Comparison of ENCODE assay signal across 7 cellular contexts in the genomic region with DNA sequence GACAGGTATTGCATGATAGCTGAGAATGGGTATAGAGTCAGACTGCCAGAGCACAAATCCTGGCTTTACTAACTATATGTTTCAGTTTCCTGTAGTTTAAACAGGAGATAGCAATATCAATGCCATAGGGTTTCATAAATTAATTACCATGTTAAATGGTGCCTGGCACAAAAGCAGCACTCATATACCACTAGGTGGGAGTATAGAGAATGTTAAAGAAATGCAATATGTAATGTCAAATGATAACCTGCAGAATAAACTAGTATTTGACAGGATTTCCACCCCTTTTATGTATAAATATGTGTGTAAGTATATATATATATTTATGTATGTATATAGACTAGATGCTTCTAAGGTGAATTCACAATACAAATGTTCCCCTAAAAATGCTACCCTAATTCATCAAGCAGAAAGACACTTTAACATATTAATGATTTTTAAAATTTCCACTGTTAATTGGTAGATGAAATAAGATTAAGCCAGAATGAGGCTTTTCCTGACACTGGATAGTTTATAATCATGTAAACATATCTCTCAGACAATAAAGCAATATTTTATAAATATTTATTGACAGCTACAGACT. TPM values are rescaled to one million over a fixed set of nuclear protein-coding genes. Genes with fewer than 3 reads are reported as not detected.
A peak's percentile ranks its signal among the peaks of the same experiment; 100 is the strongest.
DNase-seq lines count a peak whose midpoint lies in the region; ATAC-seq and TF ChIP-seq lines count a peak whose summit lies in the region.

No MANE protein-coding gene starts in this region.

- ATAC-seq in upper lobe of left lung (ENCODE audit: low FRiP score in 2 of 2) (no peak), GM18858 (IDR thresholded peaks at IDR 0.05; ENCODE audit: unreplicated experiment) (no peak)

- DNase-seq in H7 (peak; percentile 10), Peyer's patch (no peak), fibroblast of the conjunctiva (ENCODE audit: low read depth) (peak; percentile 16), upper lobe of left lung (no peak), amygdala (lab: John Stamatoyannopoulos, UW) (no peak)

- no peaks in the 10 kb centered on the region for H4K20me1 ChIP-seq in DOHH2 (ENCODE audit: control insufficient read depth, insufficient read depth, low read depth, low read length)

- H3K79me2 ChIP-seq in DOHH2 (ENCODE audit: control insufficient read depth, low read length) = peaks cover 90% of the 10 kb centered on the region

- H3K9me3 ChIP-seq in DOHH2 (ENCODE audit: control insufficient read depth, insufficient read depth, low read length) (peaks cover 19% of the 10 kb centered on the region; the same call in 1 of the 2 replicates), Peyer's patch (no peaks in the 10 kb centered on the region), upper lobe of left lung (peaks cover 0 to 8% (median 2%) of the 10 kb centered on the region in 4 donors)

- H3K4me2 ChIP-seq in DOHH2 (ENCODE audit: low read length) = no peak overlapping the region

- H3K4me3 ChIP-seq in DOHH2 (ENCODE audit: low read length) (no peak overlapping the region), H7 (ENCODE audit: insufficient read depth, low read depth, low read length) (no peak overlapping the region), Peyer's patch (no peak overlapping the region), upper lobe of left lung (no peak overlapping the region)

- TF ChIP-seq EP300 in upper lobe of left lung (IDR thresholded peaks at IDR 0.05) = no peak

- H3K27ac ChIP-seq in DOHH2 (ENCODE audit: low read depth, low read length) (no peak overlapping the region), Peyer's patch (no peak overlapping the region), upper lobe of left lung (no peak overlapping the region)

- TF ChIP-seq POLR2A in Peyer's patch (IDR thresholded peaks at IDR 0.05) (no peak), upper lobe of left lung (IDR thresholded peaks at IDR 0.05) (no peak)

- no peaks in the 10 kb centered on the region for H3K9me2 ChIP-seq in DOHH2 (replicated peaks; ENCODE audit: control insufficient read depth, low read length)

- H3K4me1 ChIP-seq in DOHH2 (ENCODE audit: control insufficient read depth, low read length) (peaks cover 6% of the 10 kb centered on the region), Peyer's patch (no peaks in the 10 kb centered on the region), upper lobe of left lung (no peaks in the 10 kb centered on the region)

- H3F3A ChIP-seq in DOHH2 (ENCODE audit: control insufficient read depth, insufficient read depth) = 0 out of 2 replicates have a peak, but pooled peaks cover 6% of the 10 kb centered on the region

- TF ChIP-seq CTCF in DOHH2 (IDR thresholded peaks at IDR 0.05; ENCODE audit: low read depth, low read length, poor library complexity, severe bottlenecking) (peak; percentile 75), Peyer's patch (IDR thresholded peaks at IDR 0.05) (peak; percentile 40 to 71 (median 66)), upper lobe of left lung (IDR thresholded peaks at IDR 0.05) (peak in 5 of 6 experiments; percentile 22 to 42 (median 39))

- H3K27me3 ChIP-seq in DOHH2 (ENCODE audit: control insufficient read depth, low read length) (no peaks in the 10 kb centered on the region), H7 (ENCODE audit: control insufficient read depth, insufficient read depth, low read length) (no peaks in the 10 kb centered on the region), Peyer's patch (no peaks in the 10 kb centered on the region), upper lobe of left lung (no peaks in the 10 kb centered on the region)

- peaks cover 30% of the 10 kb centered on the region for H3K36me3 ChIP-seq in DOHH2 (ENCODE audit: control insufficient read depth, low read length)
- no peaks in the 10 kb centered on the region; the same call in 1 of the 2 replicates for H3K36me3 ChIP-seq in H7 (replicated peaks; ENCODE audit: control insufficient read depth, insufficient read depth, low read length)
- H3K36me3 ChIP-seq in Peyer's patch = no peaks in the 10 kb centered on the region
- no peaks in the 10 kb centered on the region for H3K36me3 ChIP-seq in upper lobe of left lung

RNA-seq across cellular contexts. Expression of a gene that starts 8.6 kb away (rescaled TPM):
- total RNA-seq in H7 (2014; rRNA removed; shearing (Covaris generic)) = 22.3 and 30.4 TPM in 2 replicates
- total RNA-seq in Peyer's patch (1 to 10 TPM; 3.2 to 7.4 (median 5.6) TPM), upper lobe of left lung (10 to 100 TPM in 3 of 6 donors, 1 to 10 TPM in 3; 2.1 to 16.9 (median 9.1) TPM)

Comparison
In these comparisons a context has a peak if more than half of its experiments do, and no peak if none do; other contexts are left out.
1. DNase-seq: peak in H7 (single experiment) and fibroblast of the conjunctiva (single experiment); none in Peyer's patch (0 of 3), upper lobe of left lung (0 of 2) and amygdala (0 of 56).
2. Peak in every context shown above with its lines, with median percentiles within 50 percentile points of each other: CTCF ChIP-seq.